Comparison of ENCODE assay signal across 21 cellular contexts in the genomic region with DNA sequence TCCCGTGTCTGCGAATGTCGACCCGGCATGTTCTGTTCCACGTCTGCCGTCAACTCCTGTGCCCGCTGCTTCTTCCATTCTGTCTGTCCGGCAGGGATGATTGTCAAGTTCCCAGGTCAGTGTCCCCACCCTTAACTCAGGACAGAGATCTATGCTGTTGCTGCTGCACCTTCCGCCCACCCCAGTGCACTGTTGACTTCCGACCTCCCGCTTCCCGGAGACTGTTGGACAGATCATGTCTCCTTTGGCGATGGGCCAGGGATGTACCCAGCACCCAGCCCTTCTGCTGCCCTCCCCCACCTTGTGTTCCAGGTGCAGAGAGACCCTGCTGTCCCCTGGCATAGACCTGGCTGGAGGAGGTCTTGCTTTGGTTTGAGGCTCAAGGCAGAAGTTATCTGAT. TPM values are rescaled to one million over a fixed set of nuclear protein-coding genes. Genes with fewer than 3 reads are reported as not detected.
DNase-seq lines count a peak whose midpoint lies in the region; ATAC-seq, FAIRE-seq and TF ChIP-seq lines count a peak whose summit lies in the region.
"Had no signal": no experiment of that assay in that cellular context is flagged by ENCODE, and none has a peak within 500 bp of the region (broad histone marks: within the 10 kb centered on the region; RNA-seq: fewer than 3 reads in every experiment).

No MANE protein-coding gene starts in this region.

- CTCF ChIA-PET in WTC11 (lab: Charles Lee) = interaction anchor here (0.6 kb wide), 1 partner anchor 25 kb away, joined by 3 read pairs; no protein-coding TSS in a partner anchor

- ATAC-seq in WTC11 (no peak), HG03280 (IDR thresholded peaks at IDR 0.05; ENCODE audit: unreplicated experiment) (no peak)
- ATAC-seq in natural killer cell treated with Interleukin-12 subunit alpha and Interleukin-12 subunit beta and Interleukin-15 and Interleukin-18, amount 100 ng/mL, for 72 hours = no peak
- ATAC-seq in activated naive CD4-positive, alpha-beta T cell treated with anti-CD3 and anti-CD28 coated beads, Interleukin-2, amount 50 U/mL, for 72 hours = no peak
- ATAC-seq: CD8-positive, alpha-beta T cell; GM23338; HepG2 had no signal

- peak overlapping the region; percentile 71; the same call in 1 of the 2 replicates for H3K27ac Mint-ChIP-seq in WTC11
- H3K27ac Mint-ChIP-seq in natural killer cell treated with Interleukin-12 subunit alpha and Interleukin-12 subunit beta and Interleukin-15 and Interleukin-18, amount 100 ng/mL, for 72 hours = peak overlapping the region; percentile 37 to 61
- H3K27ac Mint-ChIP-seq in activated naive CD4-positive, alpha-beta T cell treated with anti-CD3 and anti-CD28 coated beads, Interleukin-2, amount 50 U/mL, for 72 hours = no peak overlapping the region
- no peak overlapping the region for H3K27ac Mint-ChIP-seq in activated T-cell treated with anti-CD3 and anti-CD28 coated beads, Interleukin-2, amount 50 U/mL, for 24 hours
- H3K27ac Mint-ChIP-seq: B cell; CD8-positive, alpha-beta T cell; GM23338 had no signal

- no peaks in the 10 kb centered on the region for H3K27me3 Mint-ChIP-seq in WTC11 (ENCODE audit: low read depth)
- peaks cover 0 to 4% of the 10 kb centered on the region in 2 donors for H3K27me3 Mint-ChIP-seq in natural killer cell treated with Interleukin-12 subunit alpha and Interleukin-12 subunit beta and Interleukin-15 and Interleukin-18, amount 100 ng/mL, for 72 hours
- H3K27me3 Mint-ChIP-seq in activated T-cell treated with anti-CD3 and anti-CD28 coated beads, Interleukin-2, amount 50 U/mL, for 24 hours = no peaks in the 10 kb centered on the region
- H3K27me3 Mint-ChIP-seq: B cell had no signal

- no peaks in the 10 kb centered on the region for H3K9me3 Mint-ChIP-seq in WTC11
- no peaks in the 10 kb centered on the region for H3K9me3 Mint-ChIP-seq in natural killer cell treated with Interleukin-12 subunit alpha and Interleukin-12 subunit beta and Interleukin-15 and Interleukin-18, amount 100 ng/mL, for 72 hours
- H3K9me3 Mint-ChIP-seq in activated naive CD4-positive, alpha-beta T cell treated with anti-CD3 and anti-CD28 coated beads, Interleukin-2, amount 50 U/mL, for 72 hours = peaks cover 0 to 4% of the 10 kb centered on the region in 2 donors
- no peaks in the 10 kb centered on the region for H3K9me3 Mint-ChIP-seq in activated T-cell treated with anti-CD3 and anti-CD28 coated beads, Interleukin-2, amount 50 U/mL, for 24 hours
- H3K9me3 Mint-ChIP-seq: CD8-positive, alpha-beta T cell; GM23338 had no signal

- DNase-seq in GM12892 (ENCODE audit: insufficient read length) (no peak), WTC11 (ENCODE audit: low spot score) (no peak), pons (ENCODE audit: low spot score) (no peak)
- DNase-seq in natural killer cell treated with Interleukin-12 subunit alpha and Interleukin-12 subunit beta and Interleukin-15 and Interleukin-18, amount 100 ng/mL, for 72 hours (ENCODE audit: low spot score) = no peak
- no peak for DNase-seq in activated naive CD4-positive, alpha-beta T cell treated with anti-CD3 and anti-CD28 coated beads, Interleukin-2, amount 50 U/mL, for 72 hours (ENCODE audit: low spot score in 2 of 2)
- DNase-seq in activated T-cell treated with anti-CD3 and anti-CD28 coated beads, Interleukin-2, amount 50 U/mL, for 24 hours = no peak
- DNase-seq: CD8-positive, alpha-beta T cell; COR-L47; DMS153; DMS79 treated with DMSO at 0.1 percent for 48 hours; EL; H7 had no signal

- H3K36me3 Mint-ChIP-seq in WTC11 = peaks cover 26% of the 10 kb centered on the region
- peaks cover 11% of the 10 kb centered on the region for H3K36me3 Mint-ChIP-seq in natural killer cell treated with Interleukin-12 subunit alpha and Interleukin-12 subunit beta and Interleukin-15 and Interleukin-18, amount 100 ng/mL, for 72 hours
- peaks cover 0 to 8% of the 10 kb centered on the region in 2 donors for H3K36me3 Mint-ChIP-seq in activated naive CD4-positive, alpha-beta T cell treated with anti-CD3 and anti-CD28 coated beads, Interleukin-2, amount 50 U/mL, for 72 hours
- H3K36me3 Mint-ChIP-seq in activated T-cell treated with anti-CD3 and anti-CD28 coated beads, Interleukin-2, amount 50 U/mL, for 24 hours (ENCODE audit: low read depth) = peaks cover 20% of the 10 kb centered on the region
- H3K36me3 Mint-ChIP-seq: CD8-positive, alpha-beta T cell had no signal

- TF ChIP-seq POLR2A in GM12892 (IDR thresholded peaks at IDR 0.05; ENCODE audit: low read depth, low read length) = no peak

- no peaks in the 10 kb centered on the region for H3K4me1 Mint-ChIP-seq in WTC11
- peaks cover 24 to 30% of the 10 kb centered on the region in 2 donors for H3K4me1 Mint-ChIP-seq in natural killer cell treated with Interleukin-12 subunit alpha and Interleukin-12 subunit beta and Interleukin-15 and Interleukin-18, amount 100 ng/mL, for 72 hours (ENCODE audit: low read depth in 2 of 2)
- H3K4me1 Mint-ChIP-seq in activated T-cell treated with anti-CD3 and anti-CD28 coated beads, Interleukin-2, amount 50 U/mL, for 24 hours (ENCODE audit: low read depth) = peaks cover 3% of the 10 kb centered on the region
- H3K4me1 Mint-ChIP-seq: B cell, GM23338 had no signal

- POLR2A ChIA-PET in WTC11 (lab: Charles Lee) = no interaction called here

- TF ChIP-seq CTCF in WTC11 (IDR thresholded peaks at IDR 0.05) = no peak

- FAIRE-seq in GM12892 (lab: Jason Lieb, UNC) = peak; percentile 24
- FAIRE-seq: A204.1, D721Med, G401.6, GM12891, HepG2, HTR-8/SVneo had no signal

- H3K4me3 Mint-ChIP-seq in WTC11 = no peak overlapping the region
- H3K4me3 Mint-ChIP-seq in natural killer cell treated with Interleukin-12 subunit alpha and Interleukin-12 subunit beta and Interleukin-15 and Interleukin-18, amount 100 ng/mL, for 72 hours = peak overlapping the region; percentile 38
- no peak overlapping the region for H3K4me3 Mint-ChIP-seq in activated T-cell treated with anti-CD3 and anti-CD28 coated beads, Interleukin-2, amount 50 U/mL, for 24 hours
- H3K4me3 Mint-ChIP-seq: B cell; CD8-positive, alpha-beta T cell; GM23338 had no signal

TF ChIP-seq in WTC11, 78 proteins besides CTCF, POLR2A, EP300 and RAD21:
- TF ChIP-seq NR1H2 (CRISPR knock-in tag; IDR thresholded peaks at IDR 0.05) (no peak), ESRRA (CRISPR knock-in tag; IDR thresholded peaks at IDR 0.05; ENCODE audit: borderline replicate concordance) (no peak), ZNF396 (CRISPR knock-in tag; IDR thresholded peaks at IDR 0.05; ENCODE audit: borderline replicate concordance) (no peak), NFYB (CRISPR knock-in tag; conservative IDR thresholded peaks at IDR 0.05; ENCODE audit: low read depth) (no peak)

RNA-seq across cellular contexts. Expression of a gene that starts 41.3 kb away (rescaled TPM):
- 45.9 TPM for polyA plus RNA-seq in GM12892 (2012; ENCODE audit: missing spikeins)
- 20.5 to 21.3 TPM (median 20.8 TPM) in 3 replicates for total RNA-seq in WTC11 (2021)
- 10 to 100 TPM; 16.3 to 77.3 TPM for total RNA-seq in natural killer cell treated with Interleukin-12 subunit alpha and Interleukin-12 subunit beta and Interleukin-15 and Interleukin-18, amount 100 ng/mL, for 72 hours
- total RNA-seq in activated naive CD4-positive, alpha-beta T cell treated with anti-CD3 and anti-CD28 coated beads, Interleukin-2, amount 50 U/mL, for 72 hours = 10 to 100 TPM in 1 of 2 donors, under 1 TPM in 1; 0.84 to 41.5 TPM
- total RNA-seq: CD8-positive, alpha-beta T cell; HepG2 had no signal
- polyA plus RNA-seq: HepG2 had no signal

Comparison
In these comparisons a context has a peak if more than half of its experiments do, and no peak if none do; other contexts are left out.
1. H3K27ac Mint-ChIP-seq: peak in WTC11 (single experiment) and natural killer cell treated with Interleukin-12 subunit alpha and Interleukin-12 subunit beta and Interleukin-15 and Interleukin-18, amount 100 ng/mL, for 72 hours (2 of 2); none in activated naive CD4-positive, alpha-beta T cell treated with anti-CD3 and anti-CD28 coated beads, Interleukin-2, amount 50 U/mL, for 72 hours (0 of 2) and activated T-cell treated with anti-CD3 and anti-CD28 coated beads, Interleukin-2, amount 50 U/mL, for 24 hours (single experiment).